ENCODE assay signal across 16 cellular contexts in the genomic region with DNA sequence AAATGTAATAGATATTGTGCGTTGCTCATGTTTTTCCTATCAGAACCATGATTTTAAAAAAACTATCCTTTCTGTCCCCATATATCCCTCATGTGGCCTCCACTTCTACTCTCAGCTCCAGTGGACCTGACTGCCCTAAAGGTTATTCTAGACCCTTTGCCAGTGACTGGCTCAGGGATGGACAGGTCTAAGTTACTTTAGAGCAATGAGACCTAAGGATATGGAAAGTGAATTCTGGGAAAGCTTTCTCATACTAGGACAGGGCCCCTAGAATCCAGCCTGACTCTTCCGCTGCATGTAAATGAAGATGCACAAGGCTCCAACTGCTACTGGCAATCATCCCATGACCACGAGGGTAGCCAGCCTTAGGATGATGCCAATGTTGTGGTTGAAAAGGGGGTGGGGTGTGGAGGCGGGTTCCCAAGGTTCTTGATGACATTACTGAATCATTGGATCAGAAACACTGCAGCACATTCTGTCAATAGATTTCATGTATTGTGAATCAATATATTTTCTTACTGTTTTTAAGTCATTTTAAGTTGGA. TPM values are rescaled to one million over a fixed set of nuclear protein-coding genes. Genes with fewer than 3 reads are reported as not detected.
DNase-seq lines count a peak whose midpoint lies in the region; ATAC-seq, FAIRE-seq and TF ChIP-seq lines count a peak whose summit lies in the region.
"Had no signal": no experiment of that assay in that cellular context is flagged by ENCODE, and none has a peak within 500 bp of the region (broad histone marks: within the 10 kb centered on the region; RNA-seq: fewer than 3 reads in every experiment).

No MANE protein-coding gene starts in this region.

- no peak overlapping the region for H3K27ac ChIP-seq in A549
- H3K27ac ChIP-seq in mammary epithelial cell (ENCODE audit: insufficient read depth, low read depth, low read length): no peak overlapping the region
- H3K27ac ChIP-seq: prostate gland had no signal

- H3K4me2 ChIP-seq in A549 (no peak overlapping the region), mammary epithelial cell (ENCODE audit: insufficient read depth, low read depth, low read length) (no peak overlapping the region)

- POLR2A ChIA-PET in A549 (lab: Yijun Ruan, JAX): no interaction called here

- H3K79me2 ChIP-seq in mammary epithelial cell (ENCODE audit: insufficient read depth, low read length): peaks cover 17% of the 10 kb centered on the region

- no peak for FAIRE-seq in A549 (lab: Jason Lieb, UNC)
- peak; percentile 11 for FAIRE-seq in H54 (lab: Jason Lieb, UNC)

- no peak for DNase-seq in A549 (ENCODE audit: low read depth in 1 of 2, low spot score in 1 of 2)
- DNase-seq in H54 (ENCODE audit: insufficient read length, low spot score): no peak
- peak in 56 of 58 donors; percentile 11 to 90 (median 73) for DNase-seq in anterior cingulate cortex (lab: John Stamatoyannopoulos, UW)
- DNase-seq in inferior parietal cortex (ENCODE audit: extremely low spot score): peak; percentile 82
- no peak for DNase-seq in mammary epithelial cell
- DNase-seq in GM19238 (ENCODE audit: insufficient read length, low spot score): no peak
- DNase-seq in NCI-H345 (lab: John Stamatoyannopoulos, UW): no peak
- DNase-seq: activated CD4-positive, alpha-beta T cell treated with anti-CD3 and anti-CD28 coated beads, Interleukin-2, amount 10 ng/mL, durations not matched to agents 7 days and 5 days; cerebellar nuclear complex; H7; NCI-H226; stimulated activated CD4-positive, alpha-beta T cell treated with anti-CD3 and anti-CD28 coated beads, Interleukin-4, amount 100 ng/mL, for 1 hour had no signal

- peaks cover 21% of the 10 kb centered on the region; the same call in 2 of the 3 replicates for H3K4me1 ChIP-seq in A549
- H3K4me1 ChIP-seq in mammary epithelial cell (ENCODE audit: insufficient read depth, low read length): no peaks in the 10 kb centered on the region
- H3K4me1 ChIP-seq: prostate gland had no signal

- WGBS in A549 (ENCODE audit: missing lambda C conversion rate): 74% methylated on average over 4 of the region's 4 CpGs
- WGBS in mammary epithelial cell (ENCODE audit: low coverage, missing lambda C conversion rate): 71% methylated on average over 4 of the region's 4 CpGs

- dilution Hi-C loops in mammary epithelial cell (cut with HindIII; ENCODE audit: low sequenced_read_pairs): no loop called here

- ATAC-seq in A549 (peak; percentile 53 to 64; a peak in 5 of 6 replicates), GM21447 (IDR thresholded peaks at IDR 0.05; ENCODE audit: unreplicated experiment) (no peak)
- ATAC-seq: Panc1; stimulated activated memory B cell treated with anti-CD40 and anti-IgM and Interleukin-4, amounts not matched to agents 10 μg/mL and 1 μg/mL and 100 μg/mL, for 72 hours had no signal

- intact Hi-C loops in mammary epithelial cell (cut with micrococcal nuclease): no loop called here

- TF ChIP-seq EP300 in A549 (IDR thresholded peaks at IDR 0.05): no peak

- TF ChIP-seq POLR2A in A549 (IDR thresholded peaks at IDR 0.05; ENCODE audit: low read length): no peak
- no peak for TF ChIP-seq POLR2A in H54 (IDR thresholded peaks at IDR 0.05; ENCODE audit: low read depth, low read length)

- H2AFZ ChIP-seq in mammary epithelial cell (ENCODE audit: low read depth, low read length): no peak overlapping the region

- no peak for TF ChIP-seq RAD21 in A549 (conservative IDR thresholded peaks at IDR 0.05 in 1 of 2, IDR thresholded peaks at IDR 0.05 in 1 of 2)

- no peak overlapping the region for H3K4me3 ChIP-seq in A549
- H3K4me3 ChIP-seq in mammary epithelial cell (replicated peaks in 1 of 3; ENCODE audit: insufficient read depth in 1 of 3, low read depth in 2 of 3, low read length in 3 of 3): no peak overlapping the region
- H3K4me3 ChIP-seq: prostate gland had no signal

- no TSS peak for BruUV-seq in mammary epithelial cell (replicated peaks; lab: Mats Ljungman, UMichigan)

- no peaks in the 10 kb centered on the region for H3K9me3 ChIP-seq in A549
- H3K9me3 ChIP-seq in mammary epithelial cell (replicated peaks; ENCODE audit: insufficient read depth, low read length): no peaks in the 10 kb centered on the region
- H3K9me3 ChIP-seq: prostate gland had no signal

- TF ChIP-seq CTCF in A549 (IDR thresholded peaks at IDR 0.05) (no peak), mammary epithelial cell (conservative IDR thresholded peaks at IDR 0.05 in 1 of 2, IDR thresholded peaks at IDR 0.05 in 1 of 2; ENCODE audit: extremely low read depth in 1 of 2, insufficient read depth in 1 of 2, low read depth in 1 of 2, low read length in 2 of 2) (no peak)

- in situ Hi-C loops in mammary epithelial cell (cut with MboI; ENCODE audit: low sequenced_read_pairs in 2 of 2): no loop called here

- no peaks in the 10 kb centered on the region for H4K20me1 ChIP-seq in mammary epithelial cell (ENCODE audit: insufficient read depth, low read length)

- H3K27me3 ChIP-seq in mammary epithelial cell (ENCODE audit: insufficient read depth, low read length): no peaks in the 10 kb centered on the region

- no peak overlapping the region for H3K9ac ChIP-seq in mammary epithelial cell (ENCODE audit: insufficient read depth, low read length)

- peaks cover 26% of the 10 kb centered on the region for H3K36me3 ChIP-seq in mammary epithelial cell (ENCODE audit: insufficient read depth, low read length)
- H3K36me3 ChIP-seq: prostate gland had no signal

- CTCF ChIA-PET in A549 (lab: Yijun Ruan, JAX) (no interaction called here), mammary epithelial cell (lab: Charles Lee; ENCODE audit: low non-redundant PET) (no interaction called here)

TF ChIP-seq in A549, 52 proteins besides CTCF, POLR2A, EP300 and RAD21:
- TF ChIP-seq BHLHE40 (IDR thresholded peaks at IDR 0.05; ENCODE audit: low read depth, low read length): no peak
- TF ChIP-seq RNF2 (IDR thresholded peaks at IDR 0.05; ENCODE audit: borderline replicate concordance, low read depth): no peak
- TF ChIP-seq EHF (CRISPR knock-in tag; IDR thresholded peaks at IDR 0.05): no peak
- no peak for TF ChIP-seq ZC3H11A (IDR thresholded peaks at IDR 0.05)
- TF ChIP-seq CBX2 (IDR thresholded peaks at IDR 0.05; ENCODE audit: borderline replicate concordance, low read depth): no peak
- TF ChIP-seq FOXS1 (CRISPR knock-in tag; IDR thresholded peaks at IDR 0.05): no peak
- TF ChIP-seq MAZ (IDR thresholded peaks at IDR 0.05; ENCODE audit: borderline replicate concordance, low read depth, low read length): no peak

RNA-seq across cellular contexts. Expression of a gene that starts 21.3 kb away (rescaled TPM):
- polyA plus RNA-seq in A549 (2011; rRNA removed) (6.4 and 9.3 TPM in 2 replicates), A549 (2017; fragmentation: RNase III; extraction: RNeasy Plus Mini Kit Qiagen cat#74134 plus additional on column Dnase treatment) (9.2 to 9.9 TPM (median 9.4 TPM) in 3 replicates), mammary epithelial cell (3.9 TPM)
- 2.1 and 3.5 TPM in 2 replicates for polyA plus RNA-seq in A549 (2012; cell fraction: cytosol; rRNA removed)
- 1.6 and 4.0 TPM in 2 replicates for polyA plus RNA-seq in A549 (2012; cell fraction: nucleus; rRNA removed)
- 2.7 and 3.1 TPM in 2 replicates for polyA minus RNA-seq in A549 (2011; rRNA and poly(A)+ RNA removed)
- total RNA-seq in mammary epithelial cell: 10 to 100 TPM; 12.7 to 16.5 TPM
- 9.1 TPM for polyA minus RNA-seq in mammary epithelial cell

RNA-seq across cellular contexts. Expression of a gene that starts 22.9 kb away (rescaled TPM):
- polyA plus RNA-seq in A549 (2011; rRNA removed): 10.1 and 15.2 TPM in 2 replicates
- 2.9 and 3.1 TPM in 2 replicates for polyA plus RNA-seq in A549 (2012; cell fraction: cytosol; rRNA removed)
- 2.4 and 4.4 TPM in 2 replicates for polyA plus RNA-seq in A549 (2012; cell fraction: nucleus; rRNA removed)
- 7.8 to 9.0 TPM (median 8.2 TPM) in 3 replicates for polyA plus RNA-seq in A549 (2017; fragmentation: RNase III; extraction: RNeasy Plus Mini Kit Qiagen cat#74134 plus additional on column Dnase treatment)
- 4.7 and 4.9 TPM in 2 replicates for polyA minus RNA-seq in A549 (2011; rRNA and poly(A)+ RNA removed)
- total RNA-seq in mammary epithelial cell: 10 to 100 TPM; 11.0 to 11.2 TPM
- 3.6 TPM for polyA plus RNA-seq in mammary epithelial cell
- 1.2 TPM for polyA minus RNA-seq in mammary epithelial cell

RNA-seq across cellular contexts. Expression of a gene that starts 23.0 kb away (rescaled TPM):
- polyA plus RNA-seq in A549 (2011; rRNA removed) (36.0 and 36.9 TPM in 2 replicates), A549 (2017; fragmentation: RNase III; extraction: RNeasy Plus Mini Kit Qiagen cat#74134 plus additional on column Dnase treatment) (50.4 to 51.8 TPM (median 50.9 TPM) in 3 replicates), mammary epithelial cell (13.0 TPM)
- polyA plus RNA-seq in A549 (2012; cell fraction: cytosol; rRNA removed): 26.7 and 39.8 TPM in 2 replicates
- 12.5 and 25.5 TPM in 2 replicates for polyA plus RNA-seq in A549 (2012; cell fraction: nucleus; rRNA removed)
- polyA minus RNA-seq in A549 (2011; rRNA and poly(A)+ RNA removed): 12.7 and 15.1 TPM in 2 replicates
- 10 to 100 TPM; 20.4 to 23.2 TPM for total RNA-seq in mammary epithelial cell
- polyA minus RNA-seq in mammary epithelial cell: 0.78 TPM

Comparison
In these comparisons a context has a peak if more than half of its experiments do, and no peak if none do; other contexts are left out.
1. DNase-seq: peak in anterior cingulate cortex (56 of 58) and inferior parietal cortex (single experiment); none in A549 (0 of 2), H54 (single experiment), mammary epithelial cell (single experiment), GM19238 (single experiment) and NCI-H345 (single experiment).